19 cellular contexts compared by ENCODE assay signal in genomic region chr5:158084292-158084691, GRCh38.
DNase-seq lines count a peak whose midpoint lies in the region; ATAC-seq, FAIRE-seq and TF ChIP-seq lines count a peak whose summit lies in the region.
"Had no signal": no experiment of that assay in that cellular context is flagged by ENCODE, and none has a peak within 500 bp of the region (broad histone marks: within the 10 kb centered on the region; RNA-seq: fewer than 3 reads in every experiment).

No MANE protein-coding gene starts in this region.

- H3K27me3 ChIP-seq in breast epithelium = no peaks in the 10 kb centered on the region
- H3K27me3 ChIP-seq in K562 (ENCODE audit: control insufficient read depth in 2 of 2, insufficient read depth in 2 of 2, low read length in 2 of 2) = no peaks in the 10 kb centered on the region
- no peaks in the 10 kb centered on the region for H3K27me3 ChIP-seq in MM.1S (replicated peaks; ENCODE audit: insufficient read depth, low read length)

- H3K4me2 ChIP-seq in K562 (ENCODE audit: insufficient read depth, low read length) = no peak overlapping the region
- H3K4me2 ChIP-seq in MM.1S (ENCODE audit: low read depth, low read length) = no peak overlapping the region
- H3K4me2 ChIP-seq: PC-9 had no signal

- BruUV-seq in MCF 10A (replicated peaks; lab: Mats Ljungman, UMichigan) = no TSS peak
- BruUV-seq in K562 (replicated peaks; lab: Mats Ljungman, UMichigan) = no TSS peak

- DNase-seq in MCF 10A (ENCODE audit: unreplicated experiment) = peak; percentile 74
- no peak for DNase-seq in breast epithelium (ENCODE audit: low spot score in 2 of 2)
- DNase-seq in K562 (ENCODE audit: extremely low read depth in 1 of 4, low spot score in 3 of 4) = no peak
- peak; percentile 24 for DNase-seq in fibroblast of the aortic adventitia (ENCODE audit: low read depth)
- DNase-seq in MM.1S = no peak
- no peak for DNase-seq in activated CD4-positive, alpha-beta T cell treated with anti-CD3 and anti-CD28 coated beads, Interleukin-2, amount 50 U/mL, for 4 hours
- no peak for DNase-seq in GM12892 (ENCODE audit: insufficient read length)
- DNase-seq: Caco-2, KG1, NCI-H1105, NCI-H187, NCI-H446 treated with DMSO at 0.1 percent for 48 hours, NCI-H774, PC-9, Right ventricle myocardium superior had no signal

- H3K36me3 Mint-ChIP-seq in MCF 10A (ENCODE audit: insufficient read depth, unreplicated experiment) = no peaks in the 10 kb centered on the region
- H3K36me3 Mint-ChIP-seq: CD14-positive monocyte had no signal

- H3K9me3 Mint-ChIP-seq in MCF 10A (ENCODE audit: unreplicated experiment) = no peaks in the 10 kb centered on the region

- POLR2A ChIA-PET in MCF 10A (lab: Yijun Ruan, JAX) (interaction anchor here (0.5 to 2.0 kb wide), 19 partner anchors 8 to 1123 kb away, joined by 3 to 11 read pairs (median 4); no protein-coding TSS in a partner anchor), K562 (lab: Yijun Ruan, JAX) (interaction anchor here (0.9 kb wide), 1 partner anchor 56 kb away, joined by 3 read pairs; no protein-coding TSS in a partner anchor)

- in situ Hi-C loops in K562 (cut with MboI) = no loop called here

- FAIRE-seq in K562 (lab: Jason Lieb, UNC) (no peak), GM12892 (lab: Jason Lieb, UNC) (no peak)
- FAIRE-seq: G401.6 had no signal

- no peaks in the 10 kb centered on the region for H3F3A ChIP-seq in MM.1S (ENCODE audit: insufficient read depth, low read length)

- no peaks in the 10 kb centered on the region for H3K9me2 ChIP-seq in MM.1S (replicated peaks; ENCODE audit: insufficient read depth, low read length)

- no peak overlapping the region for H3K27ac ChIP-seq in breast epithelium
- no peak overlapping the region for H3K27ac ChIP-seq in K562 (ENCODE audit: extremely low read depth, low read depth, low read length)
- no peak overlapping the region for H3K27ac ChIP-seq in MM.1S (ENCODE audit: low read length)
- H3K27ac ChIP-seq: 22Rv1, PC-9 had no signal

- intact Hi-C loops in MCF 10A (cut with micrococcal nuclease) = no loop called here
- intact Hi-C loops in breast epithelium (cut with DNase I; ENCODE audit: low total_unique reads) = no loop called here
- intact Hi-C loops in K562 (cut with micrococcal nuclease) = no loop called here

- no peak for TF ChIP-seq RAD21 in K562 (CRISPR knock-in tag; conservative IDR thresholded peaks at IDR 0.05 in 1 of 2, IDR thresholded peaks at IDR 0.05 in 1 of 2)

- no peak for TF ChIP-seq EP300 in K562 (IDR thresholded peaks at IDR 0.05; ENCODE audit: low read length)

- H3K4me1 Mint-ChIP-seq in MCF 10A (ENCODE audit: insufficient read depth, unreplicated experiment) = peaks cover 22% of the 10 kb centered on the region
- H3K4me1 Mint-ChIP-seq: CD14-positive monocyte had no signal

- H4K20me1 ChIP-seq in K562 (replicated peaks; ENCODE audit: control insufficient read depth, insufficient read depth, low read length) = no peaks in the 10 kb centered on the region
- H4K20me1 ChIP-seq in MM.1S (ENCODE audit: insufficient read depth, low read length) = no peaks in the 10 kb centered on the region

- H3K36me3 ChIP-seq in breast epithelium (no peaks in the 10 kb centered on the region), K562 (ENCODE audit: control insufficient read depth, insufficient read depth, low read length) (no peaks in the 10 kb centered on the region), MM.1S (replicated peaks; ENCODE audit: insufficient read depth, low read length) (no peaks in the 10 kb centered on the region)

- no peak overlapping the region for H2AFZ ChIP-seq in K562 (ENCODE audit: low read depth, low read length)
- no peak overlapping the region for H2AFZ ChIP-seq in MM.1S (ENCODE audit: low read length)
- H2AFZ ChIP-seq: PC-9 had no signal

- H3K4me1 ChIP-seq in breast epithelium (no peaks in the 10 kb centered on the region), K562 (replicated peaks in 1 of 2; ENCODE audit: control insufficient read depth in 2 of 2, insufficient read depth in 2 of 2, low read length in 2 of 2) (no peaks in the 10 kb centered on the region), MM.1S (ENCODE audit: low read length) (no peaks in the 10 kb centered on the region)
- H3K4me1 ChIP-seq: Caco-2 had no signal

- TF ChIP-seq POLR2A in breast epithelium (IDR thresholded peaks at IDR 0.05) (no peak), K562 (conservative IDR thresholded peaks at IDR 0.05) (no peak), GM12892 (IDR thresholded peaks at IDR 0.05; ENCODE audit: low read depth, low read length) (no peak)

- no peak overlapping the region for H3K9ac ChIP-seq in K562 (ENCODE audit: insufficient read depth in 1 of 2, low read depth in 2 of 2, low read length in 2 of 2)
- H3K9ac ChIP-seq in MM.1S (ENCODE audit: low read length) = no peak overlapping the region

- CTCF ChIA-PET in MCF 10A (lab: Yijun Ruan, JAX) = interaction anchor here (0.5 to 2.4 kb wide), 10 partner anchors 9 to 1024 kb away, joined by 3 to 43 read pairs (median 5); no protein-coding TSS in a partner anchor
- CTCF ChIA-PET in K562 (lab: Yijun Ruan, JAX; ENCODE audit: low intra/inter-chr PET ratio) = no interaction called here

- H3K9me3 ChIP-seq in breast epithelium (no peaks in the 10 kb centered on the region), K562 (replicated peaks; ENCODE audit: control insufficient read depth, insufficient read depth, low read depth, low read length) (no peaks in the 10 kb centered on the region), MM.1S (replicated peaks; ENCODE audit: insufficient read depth, low read length) (no peaks in the 10 kb centered on the region)
- H3K9me3 ChIP-seq: Caco-2 had no signal

- H3K27me3 Mint-ChIP-seq in MCF 10A (ENCODE audit: insufficient read depth, unreplicated experiment) = no peaks in the 10 kb centered on the region

- no peak for ATAC-seq in K562
- no peak for ATAC-seq in HG03095 (IDR thresholded peaks at IDR 0.05; ENCODE audit: unreplicated experiment)

- no peak overlapping the region for H3K4me3 Mint-ChIP-seq in MCF 10A (ENCODE audit: unreplicated experiment)
- H3K4me3 Mint-ChIP-seq: CD14-positive monocyte had no signal

- no peaks in the 10 kb centered on the region for H3K79me2 ChIP-seq in K562 (ENCODE audit: control insufficient read depth, insufficient read depth, low read length)
- no peaks in the 10 kb centered on the region for H3K79me2 ChIP-seq in MM.1S (ENCODE audit: low read length)

- WGBS in K562 (ENCODE audit: insufficient coverage, low coverage, missing lambda C conversion rate) = 0% methylated on average over 4 of the region's 4 CpGs

- H3K4me3 ChIP-seq in breast epithelium = no peak overlapping the region
- H3K4me3 ChIP-seq in K562 = no peak overlapping the region
- H3K4me3 ChIP-seq in fibroblast of the aortic adventitia (ENCODE audit: low read depth, low read length) = no peak overlapping the region
- H3K4me3 ChIP-seq in MM.1S (ENCODE audit: low read length) = no peak overlapping the region
- H3K4me3 ChIP-seq: PC-9 had no signal

- TF ChIP-seq CTCF in MCF 10A (IDR thresholded peaks at IDR 0.05; ENCODE audit: unreplicated experiment) (no peak), breast epithelium (IDR thresholded peaks at IDR 0.05) (no peak), K562 (IDR thresholded peaks at IDR 0.05 in 2 of 3, conservative IDR thresholded peaks at IDR 0.05 in 1 of 3; ENCODE audit: insufficient read depth in 2 of 3, low read depth in 1 of 3, low read length in 3 of 3) (no peak), fibroblast of the aortic adventitia (IDR thresholded peaks at IDR 0.05; ENCODE audit: insufficient read depth, low read length) (no peak), MM.1S (IDR thresholded peaks at IDR 0.05; ENCODE audit: low read length) (no peak)

- no peaks in the 10 kb centered on the region for H3K9me1 ChIP-seq in K562 (ENCODE audit: control insufficient read depth, insufficient read depth, low read length)

- H3K27ac Mint-ChIP-seq in MCF 10A (ENCODE audit: low read depth, unreplicated experiment) = peak overlapping the region; percentile 1

TF ChIP-seq in K562, 482 proteins besides CTCF, POLR2A, EP300 and RAD21:
- TF ChIP-seq CEBPB (tag; IDR thresholded peaks at IDR 0.05) (0 out of 2 replicates have a peak, but pooled peaks have one; percentile 25), CSDE1 (IDR thresholded peaks at IDR 0.05) (no peak)

Comparison
In these comparisons a context has a peak if more than half of its experiments do, and no peak if none do; other contexts are left out.
1. DNase-seq: peak in MCF 10A (single experiment) and fibroblast of the aortic adventitia (single experiment); none in breast epithelium (0 of 2), K562 (0 of 4), MM.1S (single experiment), activated CD4-positive, alpha-beta T cell treated with anti-CD3 and anti-CD28 coated beads, Interleukin-2, amount 50 U/mL, for 4 hours (0 of 2) and GM12892 (single experiment).